In genomic region chr4:153759407-153760226, GRCh38 we compare ENCODE assay signal across 8 cellular contexts. TPM values are rescaled to one million over a fixed set of nuclear protein-coding genes. Genes with fewer than 3 reads are reported as not detected.
DNase-seq lines count a peak whose midpoint lies in the region; ATAC-seq and TF ChIP-seq lines count a peak whose summit lies in the region.

RNF175 (minus strand) TSS chr4:153760024; CDS start chr4:153759862, 162 bp downstream.

- no TSS peak for BruUV-seq in MCF 10A (replicated peaks; lab: Mats Ljungman, UMichigan)

- no peaks in the 10 kb centered on the region for H3K27me3 ChIP-seq in layer of hippocampus (ENCODE audit: control insufficient read depth, insufficient read depth, low read length)
- H3K27me3 ChIP-seq in uterus, result no peaks in the 10 kb centered on the region

- peak within 1 kb of the TSS; percentile 65 for H3K4me3 Mint-ChIP-seq in activated naive CD4-positive, alpha-beta T cell treated with anti-CD3 and anti-CD28 coated beads for 36 hours
- peak within 1 kb of the TSS; percentile 55 for H3K4me3 Mint-ChIP-seq in MCF 10A (ENCODE audit: unreplicated experiment)

- peak; percentile 43 for DNase-seq in activated naive CD4-positive, alpha-beta T cell treated with anti-CD3 and anti-CD28 coated beads for 36 hours
- DNase-seq in activated naive CD4-positive, alpha-beta T cell treated with Interleukin-2 at 50 U/mL for 16 hours, result no peak
- DNase-seq in MCF 10A (ENCODE audit: unreplicated experiment) (no peak), NOMO-1 treated with DMSO at 0.1 percent for 48 hours (lab: John Stamatoyannopoulos, UW; ENCODE audit: unreplicated experiment) (no peak), NCI-H187 (lab: John Stamatoyannopoulos, UW) (no peak), uterus (no peak)
- DNase-seq in stimulated activated naive CD8-positive, alpha-beta T cell treated with anti-CD3 and anti-CD28 coated beads, Interleukin-15, Interleukin-2, amounts not matched to agents 100 U/mL and 50 U/mL, for 24 hours, result peak; percentile 25

- CTCF ChIA-PET in activated naive CD4-positive, alpha-beta T cell treated with anti-CD3 and anti-CD28 coated beads for 36 hours (lab: Charles Lee), result no interaction called here
- CTCF ChIA-PET in MCF 10A (lab: Yijun Ruan, JAX), result interaction anchor here (2.7 kb wide), 1 partner anchor 9 kb away, joined by 11 read pairs; no protein-coding TSS in a partner anchor

- POLR2A ChIA-PET in MCF 10A (lab: Yijun Ruan, JAX), result no interaction called here

- TF ChIP-seq POLR2A in uterus (IDR thresholded peaks at IDR 0.05), result no peak

- H3K36me3 Mint-ChIP-seq in activated naive CD4-positive, alpha-beta T cell treated with anti-CD3 and anti-CD28 coated beads for 36 hours (ENCODE audit: low read depth), result no peaks in the 10 kb centered on the region
- no peaks in the 10 kb centered on the region for H3K36me3 Mint-ChIP-seq in MCF 10A (ENCODE audit: insufficient read depth, unreplicated experiment)

- intact Hi-C loops in activated naive CD4-positive, alpha-beta T cell treated with anti-CD3 and anti-CD28 coated beads for 36 hours (cut with micrococcal nuclease), result loop anchor here (5.0 kb wide), 1 partner anchor 907 kb away; no protein-coding TSS in a partner anchor
- intact Hi-C loops in MCF 10A (cut with micrococcal nuclease), result no loop called here
- intact Hi-C loops in uterus (cut with DNase I; ENCODE audit: low total_unique reads), result no loop called here

- H3K4me3 ChIP-seq in uterus, result peak within 1 kb of the TSS in 1 of 2 donors; percentile 20

- ATAC-seq in stimulated activated naive CD8-positive, alpha-beta T cell treated with anti-CD3 and anti-CD28 coated beads, Interleukin-15, Interleukin-2, amounts not matched to agents 100 U/mL and 50 U/mL, for 24 hours, result peak; percentile 51

- no peaks in the 10 kb centered on the region for H3K9me3 Mint-ChIP-seq in activated naive CD4-positive, alpha-beta T cell treated with anti-CD3 and anti-CD28 coated beads for 36 hours
- H3K9me3 Mint-ChIP-seq in MCF 10A (ENCODE audit: unreplicated experiment), result peaks cover 2% of the 10 kb centered on the region

- H3K27ac Mint-ChIP-seq in activated naive CD4-positive, alpha-beta T cell treated with anti-CD3 and anti-CD28 coated beads for 36 hours, result no peak within 1 kb of the TSS
- H3K27ac Mint-ChIP-seq in MCF 10A (ENCODE audit: low read depth, unreplicated experiment), result no peak within 1 kb of the TSS

- H3K27me3 Mint-ChIP-seq in activated naive CD4-positive, alpha-beta T cell treated with anti-CD3 and anti-CD28 coated beads for 36 hours (ENCODE audit: low read depth), result no peaks in the 10 kb centered on the region
- no peaks in the 10 kb centered on the region for H3K27me3 Mint-ChIP-seq in MCF 10A (ENCODE audit: insufficient read depth, unreplicated experiment)

- TF ChIP-seq CTCF in MCF 10A (IDR thresholded peaks at IDR 0.05; ENCODE audit: unreplicated experiment), result no peak
- TF ChIP-seq CTCF in uterus (IDR thresholded peaks at IDR 0.05), result no peak

- no peaks in the 10 kb centered on the region for H3K36me3 ChIP-seq in uterus

- H3K27ac ChIP-seq in layer of hippocampus (ENCODE audit: low read depth, low read length) (peak within 1 kb of the TSS; percentile 6), uterus (no peak within 1 kb of the TSS)

- H3K4me1 Mint-ChIP-seq in activated naive CD4-positive, alpha-beta T cell treated with anti-CD3 and anti-CD28 coated beads for 36 hours (ENCODE audit: low read depth), result peaks cover 42% of the 10 kb centered on the region
- H3K4me1 Mint-ChIP-seq in MCF 10A (ENCODE audit: insufficient read depth, unreplicated experiment), result no peaks in the 10 kb centered on the region

- H3K4me1 ChIP-seq in uterus, result no peaks in the 10 kb centered on the region

- H3K9me3 ChIP-seq in uterus, result no peaks in the 10 kb centered on the region

RNA-seq across cellular contexts. Expression of gene RNF175, which starts in this region (rescaled TPM):
- total RNA-seq in activated naive CD4-positive, alpha-beta T cell treated with anti-CD3 and anti-CD28 coated beads for 36 hours, result 1 to 10 TPM; 1.4 to 1.5 TPM
- total RNA-seq in MCF 10A (2022) (0.42 and 0.66 TPM in 2 replicates), uterus (1 to 10 TPM in 1 of 4 donors, not detected in 3; 3.9 TPM)

Comparison
In these comparisons a context has a peak if more than half of its experiments do, and no peak if none do; other contexts are left out.
1. DNase-seq: peak in activated naive CD4-positive, alpha-beta T cell treated with anti-CD3 and anti-CD28 coated beads for 36 hours (single experiment) and stimulated activated naive CD8-positive, alpha-beta T cell treated with anti-CD3 and anti-CD28 coated beads, Interleukin-15, Interleukin-2, amounts not matched to agents 100 U/mL and 50 U/mL, for 24 hours (single experiment); none in activated naive CD4-positive, alpha-beta T cell treated with Interleukin-2 at 50 U/mL for 16 hours (single experiment), MCF 10A (single experiment), NOMO-1 treated with DMSO at 0.1 percent for 48 hours (single experiment), NCI-H187 (0 of 2) and uterus (0 of 2).